8 cellular contexts compared by ENCODE assay signal in genomic region chr1:203769505-203770343, GRCh38. TPM values are rescaled to one million over a fixed set of nuclear protein-coding genes. Genes with fewer than 3 reads are reported as not detected.
DNase-seq lines count a peak whose midpoint lies in the region; ATAC-seq, FAIRE-seq and TF ChIP-seq lines count a peak whose summit lies in the region.

No MANE protein-coding gene starts in this region.

- peak overlapping the region; percentile 29; the same call in 1 of the 2 replicates for H3K9ac ChIP-seq in HepG2 (ENCODE audit: insufficient read depth, low read depth, low read length)

- WGBS in HepG2 (ENCODE audit: low lambda C conversion rate) = 9% methylated on average over 13 of the region's 15 CpGs
- WGBS in suprapubic skin = 39% methylated on average over 14 of the region's 15 CpGs

- intact Hi-C loops in HepG2 (cut with micrococcal nuclease; ENCODE audit: unreplicated experiment) = no loop called here

- H3K27ac Mint-ChIP-seq in central memory CD8-positive, alpha-beta T cell (ENCODE audit: low read depth) = peak overlapping the region; percentile 84

- no peaks in the 10 kb centered on the region for H4K20me1 ChIP-seq in HepG2 (ENCODE audit: insufficient read depth, low read length)

- no peak for TF ChIP-seq EP300 in HepG2 (IDR thresholded peaks at IDR 0.05; ENCODE audit: low read depth in 2 of 2, low read length in 2 of 2)
- TF ChIP-seq EP300 in HepG2 (CRISPR knock-in tag; IDR thresholded peaks at IDR 0.05; ENCODE audit: borderline replicate concordance) = no peak
- no peak for TF ChIP-seq EP300 in suprapubic skin (IDR thresholded peaks at IDR 0.05)

- H3K4me3 ChIP-seq in HepG2 (replicated peaks in 1 of 3; ENCODE audit: insufficient read depth in 1 of 3, low read depth in 2 of 3, low read length in 3 of 3) = peak overlapping the region in 2 of 3 experiments; percentile 28; a peak in 3 of 6 replicates
- peak overlapping the region; percentile 17 for H3K4me3 ChIP-seq in suprapubic skin

- H3K9me3 Mint-ChIP-seq in central memory CD8-positive, alpha-beta T cell = no peaks in the 10 kb centered on the region

- peak; percentile 63 for FAIRE-seq in HepG2 (lab: Jason Lieb, UNC)

- H3K36me3 ChIP-seq in HepG2 (replicated peaks in 1 of 2; ENCODE audit: control insufficient read depth in 1 of 2, insufficient read depth in 2 of 2, low read length in 2 of 2) (no peaks in the 10 kb centered on the region), suprapubic skin (no peaks in the 10 kb centered on the region)

- H3K4me1 Mint-ChIP-seq in central memory CD8-positive, alpha-beta T cell = peaks cover 57% of the 10 kb centered on the region

- H3K4me1 ChIP-seq in HepG2 (ENCODE audit: insufficient read depth, low read length) (peaks cover 22% of the 10 kb centered on the region), suprapubic skin (peaks cover 22% of the 10 kb centered on the region)

- H3K27me3 ChIP-seq in HepG2 (ENCODE audit: control insufficient read depth in 1 of 2, insufficient read depth in 2 of 2, low read length in 2 of 2) (no peaks in the 10 kb centered on the region), suprapubic skin (no peaks in the 10 kb centered on the region)

- H3K27me3 Mint-ChIP-seq in central memory CD8-positive, alpha-beta T cell = no peaks in the 10 kb centered on the region

- no peak overlapping the region for H3K4me3 Mint-ChIP-seq in central memory CD8-positive, alpha-beta T cell

- DNase-seq in H4 (ENCODE audit: low spot score) = peak; percentile 96
- DNase-seq in NCI-H524 treated with DMSO at 0.1 percent for 48 hours (lab: John Stamatoyannopoulos, UW) = peak; percentile 36
- no peak for DNase-seq in central memory CD8-positive, alpha-beta T cell (ENCODE audit: low spot score in 2 of 2)
- peak; percentile 73 for DNase-seq in HepG2 (ENCODE audit: low spot score)
- peak; percentile 88 to 92 for DNase-seq in suprapubic skin (ENCODE audit: low spot score in 2 of 2)
- no peak for DNase-seq in T-helper 1 cell

- H3K36me3 Mint-ChIP-seq in central memory CD8-positive, alpha-beta T cell (ENCODE audit: insufficient read depth) = peaks cover 54% of the 10 kb centered on the region

- BruUV-seq in HepG2 (replicated peaks; lab: Mats Ljungman, UMichigan) = no TSS peak

- TF ChIP-seq CTCF in HepG2 (CRISPR knock-in tag; IDR thresholded peaks at IDR 0.05) = no peak
- no peak for TF ChIP-seq CTCF in suprapubic skin (IDR thresholded peaks at IDR 0.05)

- POLR2A ChIA-PET in HepG2 (lab: Yijun Ruan, JAX) = no interaction called here

- H3K79me2 ChIP-seq in HepG2 (ENCODE audit: insufficient read depth, low read length) = no peaks in the 10 kb centered on the region

- CTCF ChIA-PET in HepG2 (lab: Yijun Ruan, JAX; ENCODE audit: low intra/inter-chr PET ratio, low total read pairs) = no interaction called here

- no peak for ATAC-seq in central memory CD8-positive, alpha-beta T cell (replicated peaks; ENCODE audit: extremely low read depth, poor library complexity, severe bottlenecking)
- ATAC-seq in HepG2 (peak; percentile 89), GM18517 (IDR thresholded peaks at IDR 0.05; ENCODE audit: unreplicated experiment) (no peak), GM21576 (IDR thresholded peaks at IDR 0.05; ENCODE audit: unreplicated experiment) (no peak)

- TF ChIP-seq POLR2A in HepG2 (IDR thresholded peaks at IDR 0.05; ENCODE audit: insufficient read depth in 1 of 2, low read depth in 2 of 2, low read length in 2 of 2) (no peak), suprapubic skin (IDR thresholded peaks at IDR 0.05) (no peak)

- TF ChIP-seq RAD21 in HepG2 (CRISPR knock-in tag; IDR thresholded peaks at IDR 0.05) = no peak

- no peak overlapping the region for H2AFZ ChIP-seq in HepG2 (ENCODE audit: low read length)

- peak overlapping the region; percentile 59 for H3K27ac ChIP-seq in HepG2 (ENCODE audit: extremely low read length, insufficient read depth, low read length)
- peak overlapping the region; percentile 68 for H3K27ac ChIP-seq in suprapubic skin

- H3K9me3 ChIP-seq in HepG2 (ENCODE audit: low read length) = no peaks in the 10 kb centered on the region
- no peaks in the 10 kb centered on the region for H3K9me3 ChIP-seq in suprapubic skin

- in situ Hi-C loops in HepG2 (cut with HindIII; ENCODE audit: extremely low pct_ligation_motif_present, low pct_unique_long_range_greater_than_20kb) = no loop called here

- peak overlapping the region; percentile 82 for H3K4me2 ChIP-seq in HepG2 (ENCODE audit: low read depth, low read length)

RNA-seq across cellular contexts. Expression of gene LAX1, which starts 4.7 kb away (rescaled TPM):
- total RNA-seq in H4 (2014; rRNA removed; shearing (Covaris generic)) = not detected in 2 replicates
- not detected in 2 replicates for total RNA-seq in HepG2 (2016; rRNA removed; fragmentation: Illumina TruSeq; extraction: Trizol)
- not detected in 2 replicates for total RNA-seq in HepG2 (2016; cell fraction: cytosol; rRNA removed; fragmentation: Illumina TruSeq; extraction: Trizol; ENCODE audit: low read depth)
- total RNA-seq in HepG2 (2016; cell fraction: insoluble cytoplasmic fraction; rRNA removed; fragmentation: Illumina TruSeq; extraction: Trizol) = 0.04 TPM in 1 of 2 replicates, not detected in the other
- not detected in 2 replicates for total RNA-seq in HepG2 (2016; cell fraction: membrane; rRNA removed; fragmentation: Illumina TruSeq; extraction: Trizol)
- total RNA-seq in HepG2 (2016; cell fraction: nucleus; rRNA removed; fragmentation: Illumina TruSeq; extraction: Trizol) = not detected in 2 replicates
- polyA plus RNA-seq in HepG2 (2011; rRNA removed) = not detected in 2 replicates
- not detected in 2 replicates for polyA plus RNA-seq in HepG2 (2011; cell fraction: cytosol; rRNA removed)
- polyA plus RNA-seq in HepG2 (2011; cell fraction: nucleus; rRNA removed) = not detected in 2 replicates
- not detected in 2 replicates for polyA plus RNA-seq in HepG2 (2012)
- polyA plus RNA-seq in HepG2 (2016; cell fraction: cytosol; fragmentation: Illumina TruSeq; extraction: Trizol; ENCODE audit: low read depth) = not detected in 2 replicates
- polyA plus RNA-seq in HepG2 (2016; cell fraction: insoluble cytoplasmic fraction; fragmentation: Illumina TruSeq; extraction: Trizol; ENCODE audit: low read depth) = not detected in 2 replicates
- polyA plus RNA-seq in HepG2 (2016; cell fraction: membrane; fragmentation: Illumina TruSeq; extraction: Trizol; ENCODE audit: low read depth) = not detected in 2 replicates
- not detected in 2 replicates for polyA plus RNA-seq in HepG2 (2016; cell fraction: nucleus; fragmentation: Illumina TruSeq; extraction: Trizol; ENCODE audit: insufficient read depth, low read depth)
- polyA minus RNA-seq in HepG2 (2011; rRNA and poly(A)+ RNA removed; ENCODE audit: low replicate concordance) = not detected in 2 replicates
- not detected in 2 replicates for polyA minus RNA-seq in HepG2 (2011; cell fraction: cytosol; rRNA and poly(A)+ RNA removed)
- polyA minus RNA-seq in HepG2 (2011; cell fraction: nucleus; rRNA and poly(A)+ RNA removed) = not detected in 2 replicates
- total RNA-seq in suprapubic skin = under 1 TPM in 3 of 4 donors, not detected in 1; 0.25 to 0.97 (median 0.45) TPM

RNA-seq across cellular contexts. Expression of gene ZBED6, which starts 25.7 kb away (rescaled TPM):
- 7.1 and 8.0 TPM in 2 replicates for total RNA-seq in H4 (2014; rRNA removed; shearing (Covaris generic))
- total RNA-seq in HepG2 (2016; rRNA removed; fragmentation: Illumina TruSeq; extraction: Trizol) (12.5 and 17.2 TPM in 2 replicates), suprapubic skin (10 to 100 TPM; 19.2 to 76.7 (median 30.3) TPM)
- total RNA-seq in HepG2 (2016; cell fraction: cytosol; rRNA removed; fragmentation: Illumina TruSeq; extraction: Trizol; ENCODE audit: low read depth) = 0.35 and 0.51 TPM in 2 replicates
- 13.1 and 13.9 TPM in 2 replicates for total RNA-seq in HepG2 (2016; cell fraction: insoluble cytoplasmic fraction; rRNA removed; fragmentation: Illumina TruSeq; extraction: Trizol)
- total RNA-seq in HepG2 (2016; cell fraction: membrane; rRNA removed; fragmentation: Illumina TruSeq; extraction: Trizol) = 1.4 and 1.7 TPM in 2 replicates
- total RNA-seq in HepG2 (2016; cell fraction: nucleus; rRNA removed; fragmentation: Illumina TruSeq; extraction: Trizol) = 21.7 and 24.6 TPM in 2 replicates
- 6.8 and 9.3 TPM in 2 replicates for polyA plus RNA-seq in HepG2 (2011; rRNA removed)
- 3.8 and 4.0 TPM in 2 replicates for polyA plus RNA-seq in HepG2 (2011; cell fraction: cytosol; rRNA removed)
- polyA plus RNA-seq in HepG2 (2011; cell fraction: nucleus; rRNA removed) = 15.5 and 20.7 TPM in 2 replicates
- 3.6 and 3.8 TPM in 2 replicates for polyA plus RNA-seq in HepG2 (2012)
- 0.07 TPM in 1 of 2 replicates, not detected in the other for polyA plus RNA-seq in HepG2 (2016; cell fraction: cytosol; fragmentation: Illumina TruSeq; extraction: Trizol; ENCODE audit: low read depth)
- polyA plus RNA-seq in HepG2 (2016; cell fraction: insoluble cytoplasmic fraction; fragmentation: Illumina TruSeq; extraction: Trizol; ENCODE audit: low read depth) = 1.6 and 3.9 TPM in 2 replicates
- 0.03 and 0.06 TPM in 2 replicates for polyA plus RNA-seq in HepG2 (2016; cell fraction: membrane; fragmentation: Illumina TruSeq; extraction: Trizol; ENCODE audit: low read depth)
- 4.6 and 9.1 TPM in 2 replicates for polyA plus RNA-seq in HepG2 (2016; cell fraction: nucleus; fragmentation: Illumina TruSeq; extraction: Trizol; ENCODE audit: insufficient read depth, low read depth)
- 21.8 and 40.3 TPM in 2 replicates for polyA minus RNA-seq in HepG2 (2011; rRNA and poly(A)+ RNA removed; ENCODE audit: low replicate concordance)
- 11.3 and 15.0 TPM in 2 replicates for polyA minus RNA-seq in HepG2 (2011; cell fraction: cytosol; rRNA and poly(A)+ RNA removed)
- 37.6 and 38.3 TPM in 2 replicates for polyA minus RNA-seq in HepG2 (2011; cell fraction: nucleus; rRNA and poly(A)+ RNA removed)

RNA-seq across cellular contexts. Expression of gene ZC3H11A, which starts 25.7 kb away (rescaled TPM):
- 52.5 and 69.9 TPM in 2 replicates for total RNA-seq in H4 (2014; rRNA removed; shearing (Covaris generic))
- total RNA-seq in HepG2 (2016; rRNA removed; fragmentation: Illumina TruSeq; extraction: Trizol) = 56.9 and 78.7 TPM in 2 replicates
- 9.7 and 10.5 TPM in 2 replicates for total RNA-seq in HepG2 (2016; cell fraction: cytosol; rRNA removed; fragmentation: Illumina TruSeq; extraction: Trizol; ENCODE audit: low read depth)
- 54.2 and 81.7 TPM in 2 replicates for total RNA-seq in HepG2 (2016; cell fraction: insoluble cytoplasmic fraction; rRNA removed; fragmentation: Illumina TruSeq; extraction: Trizol)
- total RNA-seq in HepG2 (2016; cell fraction: membrane; rRNA removed; fragmentation: Illumina TruSeq; extraction: Trizol) = 22.1 and 22.2 TPM in 2 replicates
- total RNA-seq in HepG2 (2016; cell fraction: nucleus; rRNA removed; fragmentation: Illumina TruSeq; extraction: Trizol) = 71.4 and 76.3 TPM in 2 replicates
- polyA plus RNA-seq in HepG2 (2011; rRNA removed) = 59.2 and 59.7 TPM in 2 replicates
- 29.6 and 39.2 TPM in 2 replicates for polyA plus RNA-seq in HepG2 (2011; cell fraction: cytosol; rRNA removed)
- polyA plus RNA-seq in HepG2 (2011; cell fraction: nucleus; rRNA removed) = 109 and 116 TPM in 2 replicates
- polyA plus RNA-seq in HepG2 (2012) = 44.9 and 50.1 TPM in 2 replicates
- 1.2 and 1.4 TPM in 2 replicates for polyA plus RNA-seq in HepG2 (2016; cell fraction: cytosol; fragmentation: Illumina TruSeq; extraction: Trizol; ENCODE audit: low read depth)
- 56.2 and 57.9 TPM in 2 replicates for polyA plus RNA-seq in HepG2 (2016; cell fraction: insoluble cytoplasmic fraction; fragmentation: Illumina TruSeq; extraction: Trizol; ENCODE audit: low read depth)
- 6.6 and 7.0 TPM in 2 replicates for polyA plus RNA-seq in HepG2 (2016; cell fraction: membrane; fragmentation: Illumina TruSeq; extraction: Trizol; ENCODE audit: low read depth)
- 105 and 109 TPM in 2 replicates for polyA plus RNA-seq in HepG2 (2016; cell fraction: nucleus; fragmentation: Illumina TruSeq; extraction: Trizol; ENCODE audit: insufficient read depth, low read depth)
- polyA minus RNA-seq in HepG2 (2011; rRNA and poly(A)+ RNA removed; ENCODE audit: low replicate concordance) = 59.1 and 125 TPM in 2 replicates
- polyA minus RNA-seq in HepG2 (2011; cell fraction: cytosol; rRNA and poly(A)+ RNA removed) = 44.8 and 45.9 TPM in 2 replicates
- 170 and 178 TPM in 2 replicates for polyA minus RNA-seq in HepG2 (2011; cell fraction: nucleus; rRNA and poly(A)+ RNA removed)
- 100 to 1,000 TPM in 3 of 4 donors, 10 to 100 TPM in 1; 99.8 to 153 (median 110) TPM for total RNA-seq in suprapubic skin

Comparison
In these comparisons a context has a peak if more than half of its experiments do, and no peak if none do; other contexts are left out.
1. DNase-seq: peak in H4 (single experiment), NCI-H524 treated with DMSO at 0.1 percent for 48 hours (single experiment), HepG2 (single experiment) and suprapubic skin (2 of 2); none in central memory CD8-positive, alpha-beta T cell (0 of 2) and T-helper 1 cell (0 of 5).